Comparison of ENCODE assay signal across 12 cellular contexts in the genomic region with DNA sequence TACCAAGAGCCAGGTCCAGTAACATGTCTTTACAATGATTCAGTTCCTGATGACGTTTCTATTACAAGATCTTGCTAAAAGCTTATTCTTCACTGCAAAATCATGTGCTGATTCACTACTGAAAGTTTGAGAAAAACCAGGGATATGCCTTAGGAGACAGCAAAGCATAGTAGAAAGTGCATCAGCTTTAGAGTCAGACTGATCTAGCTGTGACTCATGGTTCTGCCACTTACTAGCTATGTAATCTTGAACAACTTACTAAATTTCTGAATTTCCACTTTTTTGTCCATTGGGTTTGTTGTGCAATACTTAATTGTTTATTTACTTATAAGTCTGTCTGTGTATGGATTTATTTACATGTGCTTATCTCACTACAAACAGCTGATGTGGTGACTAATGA.
DNase-seq lines count a peak whose midpoint lies in the region; ATAC-seq and TF ChIP-seq lines count a peak whose summit lies in the region.
"Had no signal": no experiment of that assay in that cellular context is flagged by ENCODE, and none has a peak within 500 bp of the region (broad histone marks: within the 10 kb centered on the region; RNA-seq: fewer than 3 reads in every experiment).

No MANE protein-coding gene starts in this region.

- H3K27ac Mint-ChIP-seq in Caco-2 (ENCODE audit: unreplicated experiment), result no peak overlapping the region
- H3K27ac Mint-ChIP-seq: activated naive CD8-positive, alpha-beta T cell treated with anti-CD3 and anti-CD28 coated beads, Interleukin-2, amount 10 ng/mL, durations not matched to agents 7 days and 5 days; CD4-positive, CD25-positive, alpha-beta regulatory T cell; natural killer cell had no signal

- no TSS peak for BruUV-seq in Caco-2 (replicated peaks; lab: Mats Ljungman, UMichigan)

- CTCF ChIA-PET in Caco-2 (lab: Charles Lee), result interaction anchor here (0.6 kb wide), 1 partner anchor 115 kb away, joined by 3 read pairs; no protein-coding TSS in a partner anchor

- H3K27me3 ChIP-seq in MG63 (no peaks in the 10 kb centered on the region), Caco-2 (replicated peaks; ENCODE audit: control insufficient read depth, insufficient read depth, low read length) (no peaks in the 10 kb centered on the region)

- no peaks in the 10 kb centered on the region for H3K9me3 Mint-ChIP-seq in Caco-2 (ENCODE audit: unreplicated experiment)
- H3K9me3 Mint-ChIP-seq: activated naive CD8-positive, alpha-beta T cell treated with anti-CD3 and anti-CD28 coated beads, Interleukin-2, amount 10 ng/mL, durations not matched to agents 7 days and 5 days had no signal

- intact Hi-C loops in Right ventricle myocardium inferior (cut with DNase I) (no loop called here), Caco-2 (cut with micrococcal nuclease; ENCODE audit: unreplicated experiment) (no loop called here)

- H3K36me3 Mint-ChIP-seq in Caco-2 (ENCODE audit: insufficient read depth, unreplicated experiment), result no peaks in the 10 kb centered on the region
- H3K36me3 Mint-ChIP-seq: activated naive CD8-positive, alpha-beta T cell treated with anti-CD3 and anti-CD28 coated beads, Interleukin-2, amount 10 ng/mL, durations not matched to agents 7 days and 5 days; CD4-positive, CD25-positive, alpha-beta regulatory T cell; natural killer cell had no signal

- no peaks in the 10 kb centered on the region for H3K4me1 Mint-ChIP-seq in Caco-2 (ENCODE audit: low read depth, unreplicated experiment)
- H3K4me1 Mint-ChIP-seq: activated naive CD8-positive, alpha-beta T cell treated with anti-CD3 and anti-CD28 coated beads, Interleukin-2, amount 10 ng/mL, durations not matched to agents 7 days and 5 days; CD4-positive, CD25-positive, alpha-beta regulatory T cell; natural killer cell had no signal

- H3K4me1 ChIP-seq in Caco-2, result no peaks in the 10 kb centered on the region

- H3K4me3 ChIP-seq in MG63, result no peak overlapping the region
- no peak overlapping the region for H3K4me3 ChIP-seq in cardiac fibroblast (replicated peaks in 1 of 2; ENCODE audit: low read depth in 2 of 2, low read length in 2 of 2)
- H3K4me3 ChIP-seq in Caco-2 (ENCODE audit: low read depth, low read length), result no peak overlapping the region

- H3K27me3 Mint-ChIP-seq in Caco-2 (ENCODE audit: insufficient read depth, unreplicated experiment), result no peaks in the 10 kb centered on the region
- H3K27me3 Mint-ChIP-seq: activated naive CD8-positive, alpha-beta T cell treated with anti-CD3 and anti-CD28 coated beads, Interleukin-2, amount 10 ng/mL, durations not matched to agents 7 days and 5 days; CD4-positive, CD25-positive, alpha-beta regulatory T cell had no signal

- TF ChIP-seq CTCF in cardiac fibroblast (IDR thresholded peaks at IDR 0.05; ENCODE audit: low read depth, low read length) (no peak), Caco-2 (IDR thresholded peaks at IDR 0.05; ENCODE audit: insufficient read depth in 1 of 2, low read depth in 1 of 2, low read length in 1 of 2, severe bottlenecking in 1 of 2, unreplicated experiment in 1 of 2) (no peak)

- H3K4me3 Mint-ChIP-seq in Caco-2 (ENCODE audit: unreplicated experiment), result no peak overlapping the region
- H3K4me3 Mint-ChIP-seq: activated naive CD8-positive, alpha-beta T cell treated with anti-CD3 and anti-CD28 coated beads, Interleukin-2, amount 10 ng/mL, durations not matched to agents 7 days and 5 days; CD4-positive, CD25-positive, alpha-beta regulatory T cell; natural killer cell had no signal

- POLR2A ChIA-PET in Caco-2 (lab: Charles Lee), result no interaction called here

- H3K36me3 ChIP-seq in MG63 (no peaks in the 10 kb centered on the region), Caco-2 (ENCODE audit: control insufficient read depth, insufficient read depth, low read length) (no peaks in the 10 kb centered on the region)

- DNase-seq in AG08396 (ENCODE audit: low spot score) (peak; percentile 42), MG63 (peak; percentile 29), cardiac fibroblast (ENCODE audit: low read depth in 2 of 2) (peak; percentile 78 to 99), kidney tubule cell (ENCODE audit: low spot score) (peak; percentile 76), NOMO-1 treated with dmso at 0.1 percent for 144 hours (lab: John Stamatoyannopoulos, UW; ENCODE audit: unreplicated experiment) (no peak), Right ventricle myocardium inferior (ENCODE audit: missing footprints) (no peak), Caco-2 (no peak)
- DNase-seq: activated naive CD8-positive, alpha-beta T cell treated with anti-CD3 and anti-CD28 coated beads, Interleukin-2, amount 10 ng/mL, durations not matched to agents 7 days and 5 days; CD4-positive, CD25-positive, alpha-beta regulatory T cell; natural killer cell; small intestine had no signal

- ATAC-seq in GM18858 (IDR thresholded peaks at IDR 0.05; ENCODE audit: unreplicated experiment) (no peak), Right ventricle myocardium inferior (no peak)
- ATAC-seq: natural killer cell had no signal

- no peaks in the 10 kb centered on the region for H3K9me3 ChIP-seq in MG63
- H3K9me3 ChIP-seq in Caco-2, result no peaks in the 10 kb centered on the region

Comparison
In these comparisons a context has a peak if more than half of its experiments do, and no peak if none do; other contexts are left out.
1. DNase-seq: peak in AG08396 (single experiment), MG63 (single experiment), cardiac fibroblast (2 of 2) and kidney tubule cell (single experiment); none in NOMO-1 treated with dmso at 0.1 percent for 144 hours (single experiment), Right ventricle myocardium inferior (single experiment) and Caco-2 (0 of 2).